Comparison of ENCODE assay signal across 18 cellular contexts in the genomic region with DNA sequence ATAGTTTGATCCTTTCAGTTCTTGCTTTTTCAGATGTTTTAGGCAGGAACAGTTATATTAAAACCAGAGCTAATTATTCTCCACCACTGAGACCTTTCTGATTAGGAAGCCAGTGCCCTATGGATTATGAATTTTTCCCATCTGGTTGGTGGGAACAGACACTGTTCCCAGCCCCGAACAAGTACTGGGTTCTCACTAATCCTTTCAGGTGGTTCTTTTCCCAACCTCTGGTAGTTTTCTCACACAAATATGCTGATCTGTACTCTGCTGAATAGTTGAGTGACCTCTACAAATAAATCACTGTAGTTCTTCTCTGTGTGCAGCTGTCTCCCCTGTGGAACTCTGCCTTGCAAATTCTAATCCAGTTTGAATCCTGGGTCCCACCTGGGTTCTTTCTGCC.
DNase-seq lines count a peak whose midpoint lies in the region; ATAC-seq and TF ChIP-seq lines count a peak whose summit lies in the region.
"Had no signal": no experiment of that assay in that cellular context is flagged by ENCODE, and none has a peak within 500 bp of the region (broad histone marks: within the 10 kb centered on the region; RNA-seq: fewer than 3 reads in every experiment).

No MANE protein-coding gene starts in this region.

- H3K9me3 Mint-ChIP-seq in activated B cell treated with CpG ODN at 0.5 μM for 24 hours, result no peaks in the 10 kb centered on the region
- H3K9me3 Mint-ChIP-seq: activated T-helper 2 cell treated with anti-CD3 and anti-CD28 coated beads, Interferon-gamma antibody, Interleukin-2, Interleukin-4, amounts not matched to agents 10 μg/mL and 5 μg/mL and 100 μg/mL, durations not matched to agents 14 hours and 24 hours and 36 hours; T-helper 2 cell treated with Interferon-gamma antibody and Interleukin-4, amounts not matched to agents 5 μg/mL and 100 μg/mL, for 36 hours; WTC11 had no signal

- H3K27ac Mint-ChIP-seq in activated B cell treated with CpG ODN at 0.5 μM for 24 hours, result peak overlapping the region; percentile 43
- H3K27ac Mint-ChIP-seq: activated T-helper 2 cell treated with anti-CD3 and anti-CD28 coated beads, Interferon-gamma antibody, Interleukin-2, Interleukin-4, amounts not matched to agents 10 μg/mL and 5 μg/mL and 100 μg/mL, durations not matched to agents 14 hours and 24 hours and 36 hours; T-helper 2 cell treated with Interferon-gamma antibody and Interleukin-4, amounts not matched to agents 5 μg/mL and 100 μg/mL, for 36 hours; WTC11 had no signal

- no peak overlapping the region for H2AFZ ChIP-seq in DND-41 (ENCODE audit: low read depth, low read length)
- H2AFZ ChIP-seq: GM23248, parathyroid adenoma had no signal

- H3K27ac ChIP-seq in BLaER1 treated with 17β-estradiol and CSF1 and Interleukin-3, amounts not matched to agents 10 nM and 100 nM, result peak overlapping the region; percentile 89 to 100 (median 98)
- peak overlapping the region; percentile 96 for H3K27ac ChIP-seq in DND-41 (ENCODE audit: low read length)
- H3K27ac ChIP-seq: GM23248, parathyroid adenoma, tibial nerve had no signal

- DNase-seq in DND-41, result no peak
- DNase-seq in activated B cell treated with CpG ODN at 0.5 μM for 24 hours, result no peak
- DNase-seq in myocyte (ENCODE audit: low read depth), result peak; percentile 47
- no peak for DNase-seq in SIG-M5 (lab: John Stamatoyannopoulos, UW)
- no peak for DNase-seq in cerebellar cortex (ENCODE audit: low spot score)
- DNase-seq in ecto neural progenitor cell (ENCODE audit: low spot score), result no peak
- DNase-seq: Calu3; central memory CD4-positive, alpha-beta T cell; effector memory CD4-positive, alpha-beta T cell; GM23248; stimulated activated naive CD8-positive, alpha-beta T cell treated with anti-CD3 and anti-CD28 coated beads, Interleukin-15, Interleukin-2, amounts not matched to agents 100 U/mL and 50 U/mL, for 24 hours had no signal

- ATAC-seq in DND-41 (ENCODE audit: insufficient read depth, low read depth), result no peak
- ATAC-seq in activated B cell treated with CpG ODN at 0.5 μM for 24 hours (ENCODE audit: low read depth), result no peak
- no peak for ATAC-seq in GM21390 (IDR thresholded peaks at IDR 0.05; ENCODE audit: unreplicated experiment)
- ATAC-seq: stimulated activated naive CD8-positive, alpha-beta T cell treated with anti-CD3 and anti-CD28 coated beads, Interleukin-15, Interleukin-2, amounts not matched to agents 100 U/mL and 50 U/mL, for 24 hours; WTC11 had no signal

- H3K4me2 ChIP-seq in BLaER1 treated with 17β-estradiol and CSF1 and Interleukin-3, amounts not matched to agents 10 nM and 100 nM, result peak overlapping the region; percentile 51 to 97 (median 85)
- peak overlapping the region; percentile 74 for H3K4me2 ChIP-seq in DND-41 (ENCODE audit: insufficient read depth, low read length)

- H3K36me3 ChIP-seq in BLaER1 treated with 17β-estradiol and CSF1 and Interleukin-3, amounts not matched to agents 10 nM and 100 nM, result peaks cover 12 to 59% (median 24%) of the 10 kb centered on the region in 11 experiments; a peak in 21 of 22 replicates
- H3K36me3 ChIP-seq in DND-41 (ENCODE audit: insufficient read depth, low read length), result peaks cover 14% of the 10 kb centered on the region
- H3K36me3 ChIP-seq: tibial nerve had no signal

- H3K9me3 ChIP-seq in BLaER1 treated with 17β-estradiol and CSF1 and Interleukin-3, amounts not matched to agents 10 nM and 100 nM (replicated peaks in 1 of 11), result peaks cover 0 to 31% (median 20%) of the 10 kb centered on the region in 11 experiments; a peak in 16 of 22 replicates
- H3K9me3 ChIP-seq in DND-41 (ENCODE audit: insufficient read depth, low read length, severe bottlenecking), result no peaks in the 10 kb centered on the region
- H3K9me3 ChIP-seq: tibial nerve had no signal

- POLR2A ChIA-PET in activated B cell treated with CpG ODN at 0.5 μM for 24 hours (lab: Charles Lee), result interaction anchor here (0.7 kb wide), 1 partner anchor 50 kb away, joined by 4 read pairs; no protein-coding TSS in a partner anchor

- H3K4me3 Mint-ChIP-seq in activated B cell treated with CpG ODN at 0.5 μM for 24 hours, result no peak overlapping the region
- H3K4me3 Mint-ChIP-seq: T-helper 2 cell treated with Interferon-gamma antibody and Interleukin-4, amounts not matched to agents 5 μg/mL and 100 μg/mL, for 36 hours; WTC11 had no signal

- peaks cover 0 to 16% (median 0%) of the 10 kb centered on the region in 11 experiments; a peak in 3 of 22 replicates for H4K20me1 ChIP-seq in BLaER1 treated with 17β-estradiol and CSF1 and Interleukin-3, amounts not matched to agents 10 nM and 100 nM
- peaks cover 21% of the 10 kb centered on the region for H4K20me1 ChIP-seq in DND-41 (ENCODE audit: insufficient read depth, low read length)

- H3K79me2 ChIP-seq in DND-41 (ENCODE audit: insufficient read depth, low read length), result peaks cover 92% of the 10 kb centered on the region

- peak overlapping the region; percentile 38 to 98 (median 78); a peak in 20 of 22 replicates for H3K9ac ChIP-seq in BLaER1 treated with 17β-estradiol and CSF1 and Interleukin-3, amounts not matched to agents 10 nM and 100 nM
- H3K9ac ChIP-seq in DND-41 (ENCODE audit: low read depth, low read length), result no peak overlapping the region
- H3K9ac ChIP-seq: GM23248, parathyroid adenoma had no signal

- TF ChIP-seq CTCF in DND-41 (IDR thresholded peaks at IDR 0.05; ENCODE audit: borderline replicate concordance, extremely low read depth, low read length, poor library complexity, severe bottlenecking), result no peak
- TF ChIP-seq CTCF in activated B cell treated with CpG ODN at 0.5 μM for 24 hours (IDR thresholded peaks at IDR 0.05), result no peak

- no peak overlapping the region for H3K4me3 ChIP-seq in BLaER1 treated with 17β-estradiol and CSF1 and Interleukin-3, amounts not matched to agents 10 nM and 100 nM
- H3K4me3 ChIP-seq in DND-41 (ENCODE audit: low read depth in 1 of 2, low read length in 2 of 2), result no peak overlapping the region
- H3K4me3 ChIP-seq: GM23248, tibial nerve had no signal

- no peaks in the 10 kb centered on the region; a peak in 1 of 22 replicates for H3K27me3 ChIP-seq in BLaER1 treated with 17β-estradiol and CSF1 and Interleukin-3, amounts not matched to agents 10 nM and 100 nM
- no peaks in the 10 kb centered on the region for H3K27me3 ChIP-seq in DND-41 (ENCODE audit: insufficient read depth, low read length, poor library complexity)
- H3K27me3 ChIP-seq: tibial nerve had no signal

- CTCF ChIA-PET in activated B cell treated with CpG ODN at 0.5 μM for 24 hours (lab: Charles Lee), result no interaction called here

- peaks cover 18% of the 10 kb centered on the region for H3K36me3 Mint-ChIP-seq in activated B cell treated with CpG ODN at 0.5 μM for 24 hours (ENCODE audit: low read depth)
- H3K36me3 Mint-ChIP-seq: WTC11 had no signal

- H3K4me1 Mint-ChIP-seq in activated B cell treated with CpG ODN at 0.5 μM for 24 hours, result peaks cover 73% of the 10 kb centered on the region

- intact Hi-C loops in activated B cell treated with CpG ODN at 0.5 μM for 24 hours (cut with micrococcal nuclease), result loop anchor here (10.0 kb wide), 1 partner anchor 169 kb away; no protein-coding TSS in a partner anchor

- H3K27me3 Mint-ChIP-seq in activated B cell treated with CpG ODN at 0.5 μM for 24 hours, result no peaks in the 10 kb centered on the region

- H3K4me1 ChIP-seq in BLaER1 treated with 17β-estradiol and CSF1 and Interleukin-3, amounts not matched to agents 10 nM and 100 nM, result peaks cover 54 to 88% (median 78%) of the 10 kb centered on the region in 10 experiments
- H3K4me1 ChIP-seq in DND-41 (ENCODE audit: insufficient read depth, low read length), result peaks cover 66% of the 10 kb centered on the region
- H3K4me1 ChIP-seq: parathyroid adenoma had no signal
